ENCODE assay signal across 1 cellular context in the genomic region with DNA sequence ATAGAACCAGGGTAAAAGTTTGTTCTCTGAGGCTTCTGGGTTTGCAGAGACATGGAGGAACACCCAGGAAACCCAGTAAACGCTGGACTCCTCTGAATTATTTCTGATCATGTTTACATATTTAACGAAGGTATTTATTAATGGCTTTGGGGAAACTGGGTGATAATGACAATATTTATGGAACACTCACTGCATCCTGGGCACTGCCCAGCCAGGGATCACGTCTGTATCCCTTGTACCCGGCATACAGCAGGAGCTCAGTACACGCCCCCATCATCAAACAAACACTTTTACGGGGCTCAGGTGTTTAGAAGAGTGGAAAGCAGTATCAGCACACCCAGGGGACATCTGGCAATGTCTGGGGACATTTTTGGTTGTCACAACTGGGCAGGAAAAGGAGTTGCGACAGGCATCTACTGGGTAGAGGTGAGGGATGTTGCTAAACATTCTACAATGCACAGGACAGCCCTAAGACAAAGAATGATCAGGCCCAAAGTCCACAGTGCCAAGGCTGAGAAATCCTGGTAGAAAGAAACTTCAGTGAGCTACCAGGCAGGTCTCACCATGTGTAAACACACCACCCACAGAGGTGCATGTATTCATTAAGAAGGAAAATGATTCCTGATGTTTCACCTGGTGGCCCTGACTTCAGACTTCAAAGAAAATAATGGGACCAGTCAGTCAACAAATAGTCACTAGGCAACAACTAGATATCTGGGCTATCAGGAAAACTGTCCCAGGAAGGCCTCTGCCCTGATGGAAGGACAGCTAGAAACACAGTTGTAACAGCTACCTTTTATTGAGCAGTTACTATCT.
TF ChIP-seq lines count a peak whose summit lies in the region.

No MANE protein-coding gene starts in this region.

TF ChIP-seq in HepG2, 621 proteins besides CTCF, POLR2A, EP300 and RAD21 (continued from another document and continues in another):
- TF ChIP-seq, protein P1, sequence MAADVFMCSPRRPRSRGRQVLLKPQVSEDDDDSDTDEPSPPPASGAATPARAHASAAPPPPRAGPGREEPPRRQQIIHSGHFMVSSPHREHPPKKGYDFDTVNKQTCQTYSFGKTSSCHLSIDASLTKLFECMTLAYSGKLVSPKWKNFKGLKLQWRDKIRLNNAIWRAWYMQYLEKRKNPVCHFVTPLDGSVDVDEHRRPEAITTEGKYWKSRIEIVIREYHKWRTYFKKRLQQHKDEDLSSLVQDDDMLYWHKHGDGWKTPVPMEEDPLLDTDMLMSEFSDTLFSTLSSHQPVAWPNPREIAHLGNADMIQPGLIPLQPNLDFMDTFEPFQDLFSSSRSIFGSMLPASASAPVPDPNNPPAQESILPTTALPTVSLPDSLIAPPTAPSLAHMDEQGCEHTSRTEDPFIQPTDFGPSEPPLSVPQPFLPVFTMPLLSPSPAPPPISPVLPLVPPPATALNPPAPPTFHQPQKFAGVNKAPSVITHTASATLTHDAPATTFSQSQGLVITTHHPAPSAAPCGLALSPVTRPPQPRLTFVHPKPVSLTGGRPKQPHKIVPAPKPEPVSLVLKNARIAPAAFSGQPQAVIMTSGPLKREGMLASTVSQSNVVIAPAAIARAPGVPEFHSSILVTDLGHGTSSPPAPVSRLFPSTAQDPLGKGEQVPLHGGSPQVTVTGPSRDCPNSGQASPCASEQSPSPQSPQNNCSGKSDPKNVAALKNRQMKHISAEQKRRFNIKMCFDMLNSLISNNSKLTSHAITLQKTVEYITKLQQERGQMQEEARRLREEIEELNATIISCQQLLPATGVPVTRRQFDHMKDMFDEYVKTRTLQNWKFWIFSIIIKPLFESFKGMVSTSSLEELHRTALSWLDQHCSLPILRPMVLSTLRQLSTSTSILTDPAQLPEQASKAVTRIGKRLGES (CRISPR knock-in tag; IDR thresholded peaks at IDR 0.05; ENCODE audit: borderline replicate concordance): no peak
- TF ChIP-seq, protein P2, sequence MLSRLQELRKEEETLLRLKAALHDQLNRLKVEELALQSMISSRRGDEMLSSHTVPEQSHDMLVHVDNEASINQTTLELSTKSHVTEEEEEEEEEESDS (CRISPR knock-in tag; IDR thresholded peaks at IDR 0.05; ENCODE audit: borderline replicate concordance): no peak
- TF ChIP-seq ZNF282 (IDR thresholded peaks at IDR 0.05; ENCODE audit: partially characterized antibody) (no peak), ZNF776 (CRISPR knock-in tag; IDR thresholded peaks at IDR 0.05) (no peak), PHF8 (CRISPR knock-in tag; IDR thresholded peaks at IDR 0.05) (no peak), SAP130 (CRISPR knock-in tag; IDR thresholded peaks at IDR 0.05; ENCODE audit: low read depth) (peak; percentile 86), TEAD3 (CRISPR knock-in tag; optimal IDR thresholded peaks at IDR 0.05; ENCODE audit: borderline replicate concordance) (peak; percentile 84), MTA3 (CRISPR knock-in tag; IDR thresholded peaks at IDR 0.05) (no peak), MAZ (IDR thresholded peaks at IDR 0.05; ENCODE audit: borderline replicate concordance, low read depth, low read length) (no peak), MAZ (CRISPR knock-in tag; IDR thresholded peaks at IDR 0.05; ENCODE audit: low read depth) (no peak), ATF1 (CRISPR knock-in tag; IDR thresholded peaks at IDR 0.05) (no peak), ZNF20 (CRISPR knock-in tag; IDR thresholded peaks at IDR 0.05) (no peak), MYC (CRISPR knock-in tag; IDR thresholded peaks at IDR 0.05; ENCODE audit: borderline replicate concordance) (no peak), ZNF263 (CRISPR knock-in tag; IDR thresholded peaks at IDR 0.05) (no peak), ZNF326 (CRISPR knock-in tag; IDR thresholded peaks at IDR 0.05; ENCODE audit: borderline replicate concordance) (no peak), ZNF552 (CRISPR knock-in tag; IDR thresholded peaks at IDR 0.05; ENCODE audit: borderline replicate concordance) (no peak), REL (CRISPR knock-in tag; conservative IDR thresholded peaks at IDR 0.05) (no peak), MAFK (conservative IDR thresholded peaks at IDR 0.05 in 1 of 2, IDR thresholded peaks at IDR 0.05 in 1 of 2; ENCODE audit: low read length in 2 of 2) (no peak), MED13 (CRISPR knock-in tag; IDR thresholded peaks at IDR 0.05) (no peak), ZNF510 (CRISPR knock-in tag; IDR thresholded peaks at IDR 0.05; ENCODE audit: low read depth) (0 out of 2 replicates have a peak, but pooled peaks have one; percentile 35), TP53 (CRISPR knock-in tag; conservative IDR thresholded peaks at IDR 0.05) (peak; percentile 14; the same call in 1 of the 2 replicates), KLF16 (CRISPR knock-in tag; IDR thresholded peaks at IDR 0.05) (peak in 1 of 2 experiments; percentile 91; a peak in 2 of 4 replicates), ZNF674 (CRISPR knock-in tag; IDR thresholded peaks at IDR 0.05; ENCODE audit: low read depth) (no peak), NKX3-1 (CRISPR knock-in tag; IDR thresholded peaks at IDR 0.05) (no peak), HMG20B (CRISPR knock-in tag; conservative IDR thresholded peaks at IDR 0.05) (peak; percentile 76), SALL2 (CRISPR knock-in tag; IDR thresholded peaks at IDR 0.05) (peak; percentile 40; the same call in 1 of the 2 replicates), RARG (CRISPR knock-in tag; IDR thresholded peaks at IDR 0.05; ENCODE audit: low read depth) (no peak), SAFB2 (CRISPR knock-in tag; IDR thresholded peaks at IDR 0.05; ENCODE audit: borderline replicate concordance, low read depth) (no peak), POLR2AphosphoS5 (IDR thresholded peaks at IDR 0.05; ENCODE audit: low read depth, low read length) (no peak), RFXAP (CRISPR knock-in tag; IDR thresholded peaks at IDR 0.05; ENCODE audit: borderline replicate concordance) (no peak), HNRNPL (IDR thresholded peaks at IDR 0.05; ENCODE audit: low read depth, low read length) (peak; percentile 78; the same call in 1 of the 2 replicates), ZNF788 (CRISPR knock-in tag; IDR thresholded peaks at IDR 0.05; ENCODE audit: borderline replicate concordance) (no peak), ZNF629 (CRISPR knock-in tag; conservative IDR thresholded peaks at IDR 0.05) (no peak), KMT2B (CRISPR knock-in tag; IDR thresholded peaks at IDR 0.05) (peak; percentile 40; the same call in 1 of the 2 replicates), ZNF33A (CRISPR knock-in tag; IDR thresholded peaks at IDR 0.05; ENCODE audit: borderline replicate concordance) (no peak), ZNF567 (CRISPR knock-in tag; IDR thresholded peaks at IDR 0.05; ENCODE audit: borderline replicate concordance) (peak; percentile 35; the same call in 1 of the 2 replicates), NCOA1 (CRISPR knock-in tag; IDR thresholded peaks at IDR 0.05) (no peak), ZNF703 (CRISPR knock-in tag; IDR thresholded peaks at IDR 0.05; ENCODE audit: borderline replicate concordance) (no peak), ZNF382 (CRISPR knock-in tag; IDR thresholded peaks at IDR 0.05; ENCODE audit: borderline replicate concordance) (no peak), ZNF747 (CRISPR knock-in tag; IDR thresholded peaks at IDR 0.05; ENCODE audit: borderline replicate concordance) (no peak), ZNF317 (CRISPR knock-in tag; IDR thresholded peaks at IDR 0.05) (0 out of 2 replicates have a peak, but pooled peaks have one; percentile 24), ZNF777 (CRISPR knock-in tag; IDR thresholded peaks at IDR 0.05) (no peak), ZNF232 (CRISPR knock-in tag; IDR thresholded peaks at IDR 0.05; ENCODE audit: borderline replicate concordance) (no peak), ZFP41 (CRISPR knock-in tag; IDR thresholded peaks at IDR 0.05; ENCODE audit: borderline replicate concordance) (no peak), ZBTB1 (CRISPR knock-in tag; IDR thresholded peaks at IDR 0.05; ENCODE audit: borderline replicate concordance) (no peak), ZFYVE20 (CRISPR knock-in tag; IDR thresholded peaks at IDR 0.05; ENCODE audit: borderline replicate concordance, low read depth) (no peak), ZNF430 (CRISPR knock-in tag; IDR thresholded peaks at IDR 0.05) (no peak), ZZZ3 (CRISPR knock-in tag; IDR thresholded peaks at IDR 0.05; ENCODE audit: borderline replicate concordance) (no peak), SSRP1 (CRISPR knock-in tag; IDR thresholded peaks at IDR 0.05) (peak; percentile 35; the same call in 1 of the 2 replicates)
- TF ChIP-seq, protein P3, sequence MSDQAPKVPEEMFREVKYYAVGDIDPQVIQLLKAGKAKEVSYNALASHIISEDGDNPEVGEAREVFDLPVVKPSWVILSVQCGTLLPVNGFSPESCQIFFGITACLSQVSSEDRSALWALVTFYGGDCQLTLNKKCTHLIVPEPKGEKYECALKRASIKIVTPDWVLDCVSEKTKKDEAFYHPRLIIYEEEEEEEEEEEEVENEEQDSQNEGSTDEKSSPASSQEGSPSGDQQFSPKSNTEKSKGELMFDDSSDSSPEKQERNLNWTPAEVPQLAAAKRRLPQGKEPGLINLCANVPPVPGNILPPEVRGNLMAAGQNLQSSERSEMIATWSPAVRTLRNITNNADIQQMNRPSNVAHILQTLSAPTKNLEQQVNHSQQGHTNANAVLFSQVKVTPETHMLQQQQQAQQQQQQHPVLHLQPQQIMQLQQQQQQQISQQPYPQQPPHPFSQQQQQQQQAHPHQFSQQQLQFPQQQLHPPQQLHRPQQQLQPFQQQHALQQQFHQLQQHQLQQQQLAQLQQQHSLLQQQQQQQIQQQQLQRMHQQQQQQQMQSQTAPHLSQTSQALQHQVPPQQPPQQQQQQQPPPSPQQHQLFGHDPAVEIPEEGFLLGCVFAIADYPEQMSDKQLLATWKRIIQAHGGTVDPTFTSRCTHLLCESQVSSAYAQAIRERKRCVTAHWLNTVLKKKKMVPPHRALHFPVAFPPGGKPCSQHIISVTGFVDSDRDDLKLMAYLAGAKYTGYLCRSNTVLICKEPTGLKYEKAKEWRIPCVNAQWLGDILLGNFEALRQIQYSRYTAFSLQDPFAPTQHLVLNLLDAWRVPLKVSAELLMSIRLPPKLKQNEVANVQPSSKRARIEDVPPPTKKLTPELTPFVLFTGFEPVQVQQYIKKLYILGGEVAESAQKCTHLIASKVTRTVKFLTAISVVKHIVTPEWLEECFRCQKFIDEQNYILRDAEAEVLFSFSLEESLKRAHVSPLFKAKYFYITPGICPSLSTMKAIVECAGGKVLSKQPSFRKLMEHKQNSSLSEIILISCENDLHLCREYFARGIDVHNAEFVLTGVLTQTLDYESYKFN (CRISPR knock-in tag; conservative IDR thresholded peaks at IDR 0.05): peak; percentile 86
- TF ChIP-seq, protein P4, sequence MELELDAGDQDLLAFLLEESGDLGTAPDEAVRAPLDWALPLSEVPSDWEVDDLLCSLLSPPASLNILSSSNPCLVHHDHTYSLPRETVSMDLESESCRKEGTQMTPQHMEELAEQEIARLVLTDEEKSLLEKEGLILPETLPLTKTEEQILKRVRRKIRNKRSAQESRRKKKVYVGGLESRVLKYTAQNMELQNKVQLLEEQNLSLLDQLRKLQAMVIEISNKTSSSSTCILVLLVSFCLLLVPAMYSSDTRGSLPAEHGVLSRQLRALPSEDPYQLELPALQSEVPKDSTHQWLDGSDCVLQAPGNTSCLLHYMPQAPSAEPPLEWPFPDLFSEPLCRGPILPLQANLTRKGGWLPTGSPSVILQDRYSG (CRISPR knock-in tag; IDR thresholded peaks at IDR 0.05): no peak
- TF ChIP-seq, protein P5, sequence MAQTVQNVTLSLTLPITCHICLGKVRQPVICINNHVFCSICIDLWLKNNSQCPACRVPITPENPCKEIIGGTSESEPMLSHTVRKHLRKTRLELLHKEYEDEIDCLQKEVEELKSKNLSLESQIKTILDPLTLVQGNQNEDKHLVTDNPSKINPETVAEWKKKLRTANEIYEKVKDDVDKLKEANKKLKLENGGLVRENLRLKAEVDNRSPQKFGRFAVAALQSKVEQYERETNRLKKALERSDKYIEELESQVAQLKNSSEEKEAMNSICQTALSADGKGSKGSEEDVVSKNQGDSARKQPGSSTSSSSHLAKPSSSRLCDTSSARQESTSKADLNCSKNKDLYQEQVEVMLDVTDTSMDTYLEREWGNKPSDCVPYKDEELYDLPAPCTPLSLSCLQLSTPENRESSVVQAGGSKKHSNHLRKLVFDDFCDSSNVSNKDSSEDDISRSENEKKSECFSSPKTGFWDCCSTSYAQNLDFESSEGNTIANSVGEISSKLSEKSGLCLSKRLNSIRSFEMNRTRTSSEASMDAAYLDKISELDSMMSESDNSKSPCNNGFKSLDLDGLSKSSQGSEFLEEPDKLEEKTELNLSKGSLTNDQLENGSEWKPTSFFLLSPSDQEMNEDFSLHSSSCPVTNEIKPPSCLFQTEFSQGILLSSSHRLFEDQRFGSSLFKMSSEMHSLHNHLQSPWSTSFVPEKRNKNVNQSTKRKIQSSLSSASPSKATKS (CRISPR knock-in tag; IDR thresholded peaks at IDR 0.05): no peak
- TF ChIP-seq, protein P6, sequence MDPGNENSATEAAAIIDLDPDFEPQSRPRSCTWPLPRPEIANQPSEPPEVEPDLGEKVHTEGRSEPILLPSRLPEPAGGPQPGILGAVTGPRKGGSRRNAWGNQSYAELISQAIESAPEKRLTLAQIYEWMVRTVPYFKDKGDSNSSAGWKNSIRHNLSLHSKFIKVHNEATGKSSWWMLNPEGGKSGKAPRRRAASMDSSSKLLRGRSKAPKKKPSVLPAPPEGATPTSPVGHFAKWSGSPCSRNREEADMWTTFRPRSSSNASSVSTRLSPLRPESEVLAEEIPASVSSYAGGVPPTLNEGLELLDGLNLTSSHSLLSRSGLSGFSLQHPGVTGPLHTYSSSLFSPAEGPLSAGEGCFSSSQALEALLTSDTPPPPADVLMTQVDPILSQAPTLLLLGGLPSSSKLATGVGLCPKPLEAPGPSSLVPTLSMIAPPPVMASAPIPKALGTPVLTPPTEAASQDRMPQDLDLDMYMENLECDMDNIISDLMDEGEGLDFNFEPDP (CRISPR knock-in tag; conservative IDR thresholded peaks at IDR 0.05): no peak
- TF ChIP-seq, protein P7, sequence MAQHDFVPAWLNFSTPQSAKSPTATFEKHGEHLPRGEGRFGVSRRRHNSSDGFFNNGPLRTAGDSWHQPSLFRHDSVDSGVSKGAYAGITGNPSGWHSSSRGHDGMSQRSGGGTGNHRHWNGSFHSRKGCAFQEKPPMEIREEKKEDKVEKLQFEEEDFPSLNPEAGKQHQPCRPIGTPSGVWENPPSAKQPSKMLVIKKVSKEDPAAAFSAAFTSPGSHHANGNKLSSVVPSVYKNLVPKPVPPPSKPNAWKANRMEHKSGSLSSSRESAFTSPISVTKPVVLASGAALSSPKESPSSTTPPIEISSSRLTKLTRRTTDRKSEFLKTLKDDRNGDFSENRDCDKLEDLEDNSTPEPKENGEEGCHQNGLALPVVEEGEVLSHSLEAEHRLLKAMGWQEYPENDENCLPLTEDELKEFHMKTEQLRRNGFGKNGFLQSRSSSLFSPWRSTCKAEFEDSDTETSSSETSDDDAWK (CRISPR knock-in tag; IDR thresholded peaks at IDR 0.05): no peak
- TF ChIP-seq, protein P8, sequence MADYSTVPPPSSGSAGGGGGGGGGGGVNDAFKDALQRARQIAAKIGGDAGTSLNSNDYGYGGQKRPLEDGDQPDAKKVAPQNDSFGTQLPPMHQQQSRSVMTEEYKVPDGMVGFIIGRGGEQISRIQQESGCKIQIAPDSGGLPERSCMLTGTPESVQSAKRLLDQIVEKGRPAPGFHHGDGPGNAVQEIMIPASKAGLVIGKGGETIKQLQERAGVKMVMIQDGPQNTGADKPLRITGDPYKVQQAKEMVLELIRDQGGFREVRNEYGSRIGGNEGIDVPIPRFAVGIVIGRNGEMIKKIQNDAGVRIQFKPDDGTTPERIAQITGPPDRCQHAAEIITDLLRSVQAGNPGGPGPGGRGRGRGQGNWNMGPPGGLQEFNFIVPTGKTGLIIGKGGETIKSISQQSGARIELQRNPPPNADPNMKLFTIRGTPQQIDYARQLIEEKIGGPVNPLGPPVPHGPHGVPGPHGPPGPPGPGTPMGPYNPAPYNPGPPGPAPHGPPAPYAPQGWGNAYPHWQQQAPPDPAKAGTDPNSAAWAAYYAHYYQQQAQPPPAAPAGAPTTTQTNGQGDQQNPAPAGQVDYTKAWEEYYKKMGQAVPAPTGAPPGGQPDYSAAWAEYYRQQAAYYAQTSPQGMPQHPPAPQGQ (CRISPR knock-in tag; IDR thresholded peaks at IDR 0.05; ENCODE audit: borderline replicate concordance): no peak
